Comparison of ENCODE assay signal across 3 cellular contexts in genomic region chr14:37205623-37206605, GRCh38. TPM values are rescaled to one million over a fixed set of nuclear protein-coding genes. Genes with fewer than 3 reads are reported as not detected.
"Had no signal": no experiment of that assay in that cellular context is flagged by ENCODE, and none has a peak within 500 bp of the region (broad histone marks: within the 10 kb centered on the region; RNA-seq: fewer than 3 reads in every experiment).

No MANE protein-coding gene starts in this region.

RNA-seq across cellular contexts. Expression of gene MIPOL1, which starts 8.2 kb away (rescaled TPM):
- total RNA-seq: natural killer cell had no signal
- polyA plus RNA-seq: naive thymus-derived CD4-positive, alpha-beta T cell had no signal

RNA-seq across cellular contexts. Expression of gene SLC25A21, which starts 33.5 kb away (rescaled TPM):
- total RNA-seq: mononuclear cell; naive thymus-derived CD4-positive, alpha-beta T cell; natural killer cell had no signal
- polyA plus RNA-seq: naive thymus-derived CD4-positive, alpha-beta T cell had no signal
